In genomic region chr15:71096676-71097075, GRCh38 we compare ENCODE assay signal across 18 cellular contexts. TPM values are rescaled to one million over a fixed set of nuclear protein-coding genes. Genes with fewer than 3 reads are reported as not detected.
DNase-seq lines count a peak whose midpoint lies in the region; ATAC-seq and TF ChIP-seq lines count a peak whose summit lies in the region.
"Had no signal": no experiment of that assay in that cellular context is flagged by ENCODE, and none has a peak within 500 bp of the region (broad histone marks: within the 10 kb centered on the region; RNA-seq: fewer than 3 reads in every experiment).

No MANE protein-coding gene starts in this region.

- H3K36me3 ChIP-seq in GM23248 (ENCODE audit: low read depth): no peaks in the 10 kb centered on the region
- no peaks in the 10 kb centered on the region for H3K36me3 ChIP-seq in mucosa of descending colon (ENCODE audit: low read depth)
- H3K36me3 ChIP-seq: pancreas had no signal

- in situ Hi-C loops in GM23248 (cut with MboI): no loop called here

- H3K27ac ChIP-seq in GM23248 (peak overlapping the region; percentile 41), RWPE1 (no peak overlapping the region)
- H3K27ac ChIP-seq: hepatocyte, pancreas, testis had no signal

- H3K9me3 ChIP-seq in GM23248 (ENCODE audit: low read depth) (no peaks in the 10 kb centered on the region), mucosa of descending colon (no peaks in the 10 kb centered on the region)
- H3K9me3 ChIP-seq: pancreas, testis had no signal

- DNase-seq in GM23248 (peak; percentile 60), RWPE1 (ENCODE audit: low spot score) (peak; percentile 49), ecto neural progenitor cell (ENCODE audit: low spot score) (peak; percentile 20), mucosa of descending colon (peak in 1 of 3 donors; percentile 36), glomerular visceral epithelial cell (ENCODE audit: extremely low spot score) (no peak), pons (ENCODE audit: low spot score) (no peak)
- DNase-seq: activated CD4-positive, alpha-beta T cell treated with anti-CD3 and anti-CD28 coated beads for 1 hour; activated naive CD4-positive, alpha-beta T cell treated with Interleukin-2 at 50 U/mL for 16 hours; AML-193; NCI-H748 treated with DMSO at 0.1 percent for 48 hours; pancreas; stimulated activated CD4-positive, alpha-beta T cell treated with anti-CD3 and anti-CD28 coated beads, Interleukin-4, amount 100 ng/mL, for 24 hours; T-helper 2 cell; testis had no signal

- CTCF ChIA-PET in RWPE1 (lab: Yijun Ruan, JAX): interaction anchor here (0.6 to 0.9 kb wide), 2 partner anchors 89 to 705 kb away, joined by 3 read pairs; no protein-coding TSS in a partner anchor

- TF ChIP-seq CTCF in RWPE1 (conservative IDR thresholded peaks at IDR 0.05; ENCODE audit: low read depth): no peak
- TF ChIP-seq CTCF in mucosa of descending colon (IDR thresholded peaks at IDR 0.05): no peak

- H3K4me3 ChIP-seq in GM23248: no peak overlapping the region
- H3K4me3 ChIP-seq in mucosa of descending colon: no peak overlapping the region
- H3K4me3 ChIP-seq: hepatocyte, pancreas, skin epidermis, testis had no signal

- POLR2A ChIA-PET in RWPE1 (lab: Yijun Ruan, JAX; ENCODE audit: low non-redundant PET): no interaction called here

- ATAC-seq in mucosa of descending colon: peak; percentile 40
- no peak for ATAC-seq in HG02885 (IDR thresholded peaks at IDR 0.05; ENCODE audit: poor library complexity, unreplicated experiment)
- ATAC-seq in GM19023 (IDR thresholded peaks at IDR 0.05; ENCODE audit: unreplicated experiment): no peak
- ATAC-seq: pancreas had no signal

- H4K20me1 ChIP-seq in GM23248 (ENCODE audit: insufficient read depth): no peaks in the 10 kb centered on the region

- H3K4me1 ChIP-seq in GM23248 (ENCODE audit: insufficient read depth) (peaks cover 30% of the 10 kb centered on the region), mucosa of descending colon (ENCODE audit: low read depth) (no peaks in the 10 kb centered on the region)
- H3K4me1 ChIP-seq: pancreas had no signal

- 54 to 57% methylated on average over 3 of the region's 3 CpGs for WGBS in GM23248 (ENCODE audit: low coverage in 1 of 2, low lambda C conversion rate in 2 of 2, missing lambda C conversion rate in 2 of 2), 2 experiments

- H3F3A ChIP-seq in GM23248 (ENCODE audit: insufficient read depth): peaks cover 19% of the 10 kb centered on the region; the same call in 1 of the 2 replicates

- H3K9me2 ChIP-seq in GM23248 (ENCODE audit: insufficient read depth): no peaks in the 10 kb centered on the region

- H3K79me2 ChIP-seq in GM23248 (ENCODE audit: insufficient read depth): no peaks in the 10 kb centered on the region
- H3K79me2 ChIP-seq: hepatocyte had no signal

- peak overlapping the region; percentile 58 for H3K9ac ChIP-seq in GM23248

- H3K4me2 ChIP-seq in GM23248 (ENCODE audit: unreplicated experiment): peak overlapping the region; percentile 5
- H3K4me2 ChIP-seq: hepatocyte had no signal

- peak overlapping the region; percentile 63 for H2AFZ ChIP-seq in GM23248
- H2AFZ ChIP-seq: hepatocyte had no signal

- intact Hi-C loops in mucosa of descending colon (cut with DNase I, micrococcal nuclease): no loop called here

- no peaks in the 10 kb centered on the region for H3K27me3 ChIP-seq in GM23248 (replicated peaks; ENCODE audit: insufficient read depth)
- H3K27me3 ChIP-seq: hepatocyte, pancreas, testis had no signal

RNA-seq across cellular contexts. Expression of gene THSD4, which starts 18.6 kb away (rescaled TPM):
- total RNA-seq in GM23248 (2014; rRNA removed; shearing (Covaris generic)): 50.6 and 58.9 TPM in 2 replicates
- 13.3 and 14.2 TPM in 2 replicates for polyA plus RNA-seq in GM23248 (2016; fragmentation: Nextera tagmentation; extraction: Ambion mirVana)
- 10 to 100 TPM; 18.3 to 46.2 (median 27.1) TPM for total RNA-seq in mucosa of descending colon

Comparison
In these comparisons a context has a peak if more than half of its experiments do, and no peak if none do; other contexts are left out.
1. DNase-seq: peak in GM23248 (single experiment), RWPE1 (single experiment) and ecto neural progenitor cell (single experiment); none in glomerular visceral epithelial cell (single experiment) and pons (single experiment).